In the genomic region with DNA sequence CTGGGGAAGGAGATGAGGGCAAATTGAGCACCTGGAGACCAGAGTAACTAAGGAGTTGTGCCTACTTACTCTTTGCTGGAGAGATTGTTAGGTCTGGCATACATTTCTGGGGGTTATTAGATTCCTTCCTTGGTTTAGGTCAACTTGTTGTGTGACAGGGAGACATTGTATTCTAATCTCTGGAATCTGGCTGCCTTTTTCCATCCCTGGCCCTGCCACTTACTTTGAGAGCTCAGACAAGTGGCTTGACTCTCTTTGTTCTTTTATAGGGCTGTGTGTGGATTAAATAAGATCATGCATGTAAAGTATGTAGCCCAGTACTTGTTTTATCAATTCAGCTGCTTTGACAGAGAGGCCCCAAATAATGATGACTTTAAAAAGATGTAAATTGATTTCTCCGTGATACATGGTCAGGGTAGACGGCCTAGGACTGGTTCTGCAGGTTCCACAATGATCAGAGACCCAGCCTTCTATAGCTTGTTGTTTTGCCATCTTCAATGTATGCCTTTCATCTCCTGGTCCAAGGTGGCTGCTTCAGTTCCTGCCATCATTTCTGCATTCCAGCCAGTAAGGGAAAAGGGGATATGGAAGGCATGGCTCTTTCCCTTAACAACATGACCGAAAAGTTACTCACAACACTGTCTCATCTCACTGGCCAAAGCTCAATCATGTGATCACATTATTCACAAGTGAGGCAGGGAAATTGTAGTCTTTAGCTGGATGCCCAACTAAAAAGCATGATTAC, we compare ENCODE assay signal across 1 cellular context.
TF ChIP-seq lines count a peak whose summit lies in the region.

No MANE protein-coding gene starts in this region.

TF ChIP-seq in H1, 55 proteins besides CTCF, POLR2A, EP300 and RAD21:
- TF ChIP-seq CBX5 (IDR thresholded peaks at IDR 0.05; ENCODE audit: low read depth, low read length) (no peak), KDM1A (IDR thresholded peaks at IDR 0.05; ENCODE audit: borderline replicate concordance, low read length) (peak; percentile 66; the same call in 1 of the 2 replicates), NRF1 (IDR thresholded peaks at IDR 0.05; ENCODE audit: low read depth, low read length) (no peak)
